ENCODE assay signal across 8 cellular contexts in genomic region chr2:190533175-190533967, GRCh38. TPM values are rescaled to one million over a fixed set of nuclear protein-coding genes. Genes with fewer than 3 reads are reported as not detected.
DNase-seq lines count a peak whose midpoint lies in the region; ATAC-seq, FAIRE-seq and TF ChIP-seq lines count a peak whose summit lies in the region.

No MANE protein-coding gene starts in this region.

- H3K23ac ChIP-seq in IMR-90 (ENCODE audit: low read depth, low read length) (peak overlapping the region; percentile 100), mesenchymal stem cell (ENCODE audit: low read length in 2 of 2) (no peak overlapping the region)

- H3K79me1 ChIP-seq in IMR-90 (ENCODE audit: low read depth in 1 of 2, low read length in 2 of 2) = peaks cover 11 to 15% of the 10 kb centered on the region in 2 experiments
- peaks cover 4% of the 10 kb centered on the region for H3K79me1 ChIP-seq in mesenchymal stem cell (replicated peaks; ENCODE audit: low read length, poor library complexity, severe bottlenecking)

- H2AK9ac ChIP-seq in IMR-90 (replicated peaks; ENCODE audit: low read depth, low read length, poor library complexity) = peak overlapping the region; percentile 86

- H3K36me3 Mint-ChIP-seq in astrocyte (ENCODE audit: low read depth, unreplicated experiment) = peaks cover 4% of the 10 kb centered on the region

- TF ChIP-seq RAD21 in IMR-90 (IDR thresholded peaks at IDR 0.05; ENCODE audit: low read length) = no peak

- peak overlapping the region; percentile 69 for H3K27ac ChIP-seq in IMR-90 (ENCODE audit: insufficient read depth, low read length)
- H3K27ac ChIP-seq in astrocyte (ENCODE audit: low read depth, low read length) = no peak overlapping the region
- no peak overlapping the region for H3K27ac ChIP-seq in mesenchymal stem cell (ENCODE audit: low read length, poor library complexity, severe bottlenecking)
- peak overlapping the region; percentile 95 for H3K27ac ChIP-seq in vagina

- H2AK5ac ChIP-seq in IMR-90 (ENCODE audit: low read depth, low read length) (peak overlapping the region; percentile 83), mesenchymal stem cell (ENCODE audit: low read length, severe bottlenecking) (no peak overlapping the region)

- H3K4ac ChIP-seq in IMR-90 (ENCODE audit: low read depth, low read length) (peak overlapping the region; percentile 95), mesenchymal stem cell (ENCODE audit: low read depth in 1 of 2, low read length in 2 of 2) (peak overlapping the region in 1 of 2 experiments; percentile 34)

- H3K27me3 Mint-ChIP-seq in astrocyte (ENCODE audit: low read depth, unreplicated experiment) = no peaks in the 10 kb centered on the region

- peaks cover 8% of the 10 kb centered on the region for H3K4me1 Mint-ChIP-seq in astrocyte (ENCODE audit: low read depth, unreplicated experiment)

- no peak for TF ChIP-seq CTCF in BJ (IDR thresholded peaks at IDR 0.05; ENCODE audit: insufficient read depth, low read depth, low read length)
- no peak for TF ChIP-seq CTCF in IMR-90 (conservative IDR thresholded peaks at IDR 0.05; ENCODE audit: low read depth, low read length)
- no peak for TF ChIP-seq CTCF in astrocyte (IDR thresholded peaks at IDR 0.05; ENCODE audit: insufficient read depth, low read depth, low read length)
- no peak for TF ChIP-seq CTCF in vagina (IDR thresholded peaks at IDR 0.05)
- no peak for TF ChIP-seq CTCF in GM13976 (IDR thresholded peaks at IDR 0.05; ENCODE audit: borderline replicate concordance, control extremely low read depth, extremely low read depth, insufficient read depth, missing control alignments)

- ATAC-seq in IMR-90 (ENCODE audit: low read depth) = no peak

- intact Hi-C loops in IMR-90 (cut with micrococcal nuclease) (no loop called here), vagina (cut with DNase I) (loop anchor here (10.0 kb wide), 1 partner anchor 111 kb away; the partner anchor contains the start of gene NAB1)

- H3K14ac ChIP-seq in IMR-90 (replicated peaks; ENCODE audit: low read depth, low read length) (peak overlapping the region; percentile 98), mesenchymal stem cell (ENCODE audit: low read length in 2 of 2) (peak overlapping the region in 1 of 2 experiments; percentile 0)

- H3K9me1 ChIP-seq in IMR-90 (ENCODE audit: insufficient read depth, low read length) = peaks cover 14% of the 10 kb centered on the region

- H3K4me3 ChIP-seq in BJ (ENCODE audit: low read depth, low read length) = peak overlapping the region; percentile 61
- peak overlapping the region; percentile 80 for H3K4me3 ChIP-seq in IMR-90 (ENCODE audit: insufficient read depth, low read depth, low read length)
- peak overlapping the region; percentile 72 for H3K4me3 ChIP-seq in astrocyte (ENCODE audit: insufficient read depth, low read depth, low read length)
- peak overlapping the region in 1 of 2 experiments; percentile 86 for H3K4me3 ChIP-seq in mesenchymal stem cell (ENCODE audit: insufficient read depth in 1 of 2, low read depth in 1 of 2, low read length in 2 of 2)
- peak overlapping the region; percentile 64 to 75 for H3K4me3 ChIP-seq in vagina

- peak overlapping the region; percentile 96; the same call in 1 of the 2 replicates for H3K56ac ChIP-seq in IMR-90 (ENCODE audit: extremely low read depth, insufficient read depth, low read length)

- H2BK120ac ChIP-seq in IMR-90 (ENCODE audit: low read depth, low read length) (peak overlapping the region; percentile 94), mesenchymal stem cell (ENCODE audit: low read depth, low read length) (no peak overlapping the region)

- peaks cover 5% of the 10 kb centered on the region for H3K9me3 Mint-ChIP-seq in astrocyte (ENCODE audit: unreplicated experiment)

- peak overlapping the region; percentile 94 to 100 for H4K8ac ChIP-seq in IMR-90 (ENCODE audit: low read depth in 2 of 2, low read length in 2 of 2)
- H4K8ac ChIP-seq in mesenchymal stem cell (ENCODE audit: low read length) = peak overlapping the region; percentile 93

- H3K9me3 ChIP-seq in IMR-90 (ENCODE audit: control insufficient read depth, insufficient read depth, low read length) = peaks cover 5% of the 10 kb centered on the region; the same call in 1 of the 2 replicates
- no peaks in the 10 kb centered on the region for H3K9me3 ChIP-seq in astrocyte (ENCODE audit: insufficient read depth, low read depth, low read length)
- peaks cover 2% of the 10 kb centered on the region for H3K9me3 ChIP-seq in mesenchymal stem cell (ENCODE audit: control insufficient read depth, low read length)
- H3K9me3 ChIP-seq in vagina = no peaks in the 10 kb centered on the region

- H2AFZ ChIP-seq in IMR-90 (replicated peaks; ENCODE audit: low read length, poor library complexity) (peak overlapping the region; percentile 98), astrocyte (ENCODE audit: low read depth, low read length) (peak overlapping the region; percentile 97), mesenchymal stem cell (ENCODE audit: low read depth, low read length) (peak overlapping the region; percentile 83)

- TF ChIP-seq POLR2A in IMR-90 (IDR thresholded peaks at IDR 0.05; ENCODE audit: low read depth, low read length) (no peak), vagina (IDR thresholded peaks at IDR 0.05) (no peak)

- H3K4me1 ChIP-seq in IMR-90 (ENCODE audit: control insufficient read depth, insufficient read depth, low read length) = peaks cover 18% of the 10 kb centered on the region
- peaks cover 22% of the 10 kb centered on the region for H3K4me1 ChIP-seq in astrocyte (ENCODE audit: insufficient read depth, low read length)
- peaks cover 4% of the 10 kb centered on the region for H3K4me1 ChIP-seq in mesenchymal stem cell (ENCODE audit: control insufficient read depth, insufficient read depth, low read depth, low read length)
- H3K4me1 ChIP-seq in vagina = peaks cover 15% of the 10 kb centered on the region

- no peak overlapping the region for H3K27ac Mint-ChIP-seq in astrocyte (ENCODE audit: unreplicated experiment)

- no peak for DNase-seq in BJ (ENCODE audit: low read depth)
- no peak for DNase-seq in IMR-90
- DNase-seq in astrocyte (ENCODE audit: low read depth) = peak; percentile 26
- DNase-seq in mesenchymal stem cell = no peak
- no peak for DNase-seq in vagina (ENCODE audit: extremely low spot score in 2 of 2)
- no peak for DNase-seq in HEK293T (ENCODE audit: extremely low spot score)
- DNase-seq in GM13976 (ENCODE audit: low spot score) = no peak
- no peak for DNase-seq in LoVo (ENCODE audit: low spot score)

- WGBS in IMR-90 (ENCODE audit: extremely low coverage in 2 of 2, insufficient read length in 1 of 2), 2 experiments = 73% methylated on average over 3 of the region's 10 CpGs; no CpG with 5 or more reads in 1 of the 2 experiments
- 100% methylated on average over 7 of the region's 10 CpGs for WGBS in mesenchymal stem cell

- peak overlapping the region; percentile 75 for H2BK20ac ChIP-seq in IMR-90 (ENCODE audit: low read depth, low read length)

- H3K18ac ChIP-seq in IMR-90 (ENCODE audit: low read depth, low read length) (peak overlapping the region; percentile 83), mesenchymal stem cell (ENCODE audit: low read depth in 1 of 2, low read length in 2 of 2) (peak overlapping the region; percentile 81 to 100)

- no TSS peak for BruUV-seq in IMR-90 (replicated peaks; lab: Mats Ljungman, UMichigan)

- H2BK15ac ChIP-seq in IMR-90 (ENCODE audit: low read depth, low read length) (peak overlapping the region; percentile 72; the same call in 2 of the 3 replicates), mesenchymal stem cell (ENCODE audit: low read depth, poor library complexity, severe bottlenecking) (no peak overlapping the region)

- dilution Hi-C loops in IMR-90 (cut with HindIII; ENCODE audit: low sequenced_read_pairs, unreplicated experiment) = no loop called here

- no peaks in the 10 kb centered on the region for H3K36me3 ChIP-seq in BJ (ENCODE audit: control insufficient read depth, insufficient read depth, low read length)
- no peaks in the 10 kb centered on the region for H3K36me3 ChIP-seq in IMR-90 (ENCODE audit: control insufficient read depth, insufficient read depth, low read length)
- no peaks in the 10 kb centered on the region for H3K36me3 ChIP-seq in astrocyte (ENCODE audit: insufficient read depth, low read length)
- H3K36me3 ChIP-seq in mesenchymal stem cell (ENCODE audit: control insufficient read depth in 1 of 2, insufficient read depth in 2 of 2, low read depth in 1 of 2, low read length in 2 of 2) = no peaks in the 10 kb centered on the region
- H3K36me3 ChIP-seq in vagina = no peaks in the 10 kb centered on the region

- POLR2A ChIA-PET in BJ (lab: Charles Lee) (no interaction called here), IMR-90 (lab: Charles Lee; ENCODE audit: unreplicated experiment) (no interaction called here), HEK293T (lab: Yijun Ruan, JAX) (no interaction called here)

- H4K5ac ChIP-seq in IMR-90 (ENCODE audit: low read depth, low read length) = peak overlapping the region; percentile 92

- H3K27me3 ChIP-seq in BJ (ENCODE audit: control insufficient read depth, insufficient read depth, low read length) (no peaks in the 10 kb centered on the region), IMR-90 (ENCODE audit: control insufficient read depth, insufficient read depth, low read length) (no peaks in the 10 kb centered on the region), astrocyte (ENCODE audit: insufficient read depth, low read length) (no peaks in the 10 kb centered on the region), mesenchymal stem cell (ENCODE audit: control insufficient read depth in 1 of 2, insufficient read depth in 1 of 2, low read length in 2 of 2) (no peaks in the 10 kb centered on the region), vagina (no peaks in the 10 kb centered on the region)

- in situ Hi-C loops in IMR-90 (cut with MboI; ENCODE audit: low sequenced_read_pairs) (no loop called here), GM13976 (cut with MboI; ENCODE audit: low sequenced_read_pairs, unreplicated experiment) (no loop called here)

- CTCF ChIA-PET in BJ (lab: Yijun Ruan, JAX) (interaction anchor here (0.8 kb wide), 1 partner anchor 139 kb away, joined by 3 read pairs; no protein-coding TSS in a partner anchor), IMR-90 (lab: Yijun Ruan, JAX) (no interaction called here), HEK293T (lab: Yijun Ruan, JAX) (interaction anchor here (0.6 kb wide), 1 partner anchor 567 kb away, joined by 3 read pairs; no protein-coding TSS in a partner anchor)

- H2BK12ac ChIP-seq in mesenchymal stem cell (ENCODE audit: low read length in 2 of 2) = peak overlapping the region in 1 of 2 experiments; percentile 46

- no peak for FAIRE-seq in astrocyte (lab: Jason Lieb, UNC)

- H3K9ac ChIP-seq in IMR-90 (ENCODE audit: low read depth, low read length) = peak overlapping the region; percentile 85
- H3K9ac ChIP-seq in astrocyte (ENCODE audit: low read length) = peak overlapping the region; percentile 84
- peak overlapping the region; percentile 95 for H3K9ac ChIP-seq in mesenchymal stem cell (ENCODE audit: low read length)

- no peaks in the 10 kb centered on the region for H3K79me2 ChIP-seq in astrocyte (ENCODE audit: insufficient read depth, low read length)

- H3K4me2 ChIP-seq in IMR-90 (ENCODE audit: low read depth, low read length) (peak overlapping the region; percentile 92), astrocyte (ENCODE audit: low read length) (peak overlapping the region; percentile 89), mesenchymal stem cell (ENCODE audit: low read length, poor library complexity, severe bottlenecking) (peak overlapping the region; percentile 67)

- peak overlapping the region; percentile 93 for H3K4me3 Mint-ChIP-seq in astrocyte (ENCODE audit: unreplicated experiment)

- peak overlapping the region; percentile 93 for H4K91ac ChIP-seq in IMR-90 (ENCODE audit: insufficient read depth, low read depth, low read length)
- no peak overlapping the region for H4K91ac ChIP-seq in mesenchymal stem cell (ENCODE audit: low read length)

- H4K20me1 ChIP-seq in IMR-90 (ENCODE audit: insufficient read depth, low read length) (no peaks in the 10 kb centered on the region), astrocyte (ENCODE audit: insufficient read depth, low read length) (no peaks in the 10 kb centered on the region)

- H2BK5ac ChIP-seq in IMR-90 (ENCODE audit: low read depth, low read length, poor library complexity, severe bottlenecking) (peak overlapping the region; percentile 77), mesenchymal stem cell (ENCODE audit: low read depth, low read length, poor library complexity, severe bottlenecking) (no peak overlapping the region)

RNA-seq across cellular contexts. Expression of gene NEMP2, which starts 1.2 kb away (rescaled TPM):
- polyA plus RNA-seq in BJ (2011; rRNA removed) (2.1 and 5.8 TPM in 2 replicates), IMR-90 (2012; rRNA removed) (0.83 and 1.1 TPM in 2 replicates)
- polyA minus RNA-seq in BJ (2011; rRNA and poly(A)+ RNA removed) = 7.1 and 8.2 TPM in 2 replicates
- total RNA-seq in IMR-90 (2012; rRNA removed) (1.3 and 2.2 TPM in 2 replicates), astrocyte (2.7 and 3.8 TPM in 2 replicates), vagina (2.2 TPM)
- polyA plus RNA-seq in IMR-90 (2012; cell fraction: cytosol; rRNA removed) = 0.24 and 0.45 TPM in 2 replicates
- 0.12 and 0.85 TPM in 2 replicates for polyA plus RNA-seq in IMR-90 (2012; cell fraction: nucleus; rRNA removed; ENCODE audit: low replicate concordance)
- polyA plus RNA-seq in mesenchymal stem cell (2013, experiment 1 of 2) = 1.2 TPM
- 1.1 TPM for polyA plus RNA-seq in mesenchymal stem cell (2013, experiment 2 of 2)

Comparison
In these comparisons a context has a peak if more than half of its experiments do, and no peak if none do; other contexts are left out.
1. H3K27ac ChIP-seq: peak in IMR-90 (single experiment) and vagina (single experiment); none in astrocyte (single experiment) and mesenchymal stem cell (single experiment).
2. Peak in every context shown above with its lines, with median percentiles within 50 percentile points of each other: H2AFZ ChIP-seq, H3K4me2 ChIP-seq and H3K9ac ChIP-seq.